In genomic region chr15:40323953-40324937, GRCh38 we compare ENCODE assay signal across 6 cellular contexts.
DNase-seq lines count a peak whose midpoint lies in the region; ATAC-seq and TF ChIP-seq lines count a peak whose summit lies in the region.

No MANE protein-coding gene starts in this region.

- H3K9me3 ChIP-seq in HUES48 (ENCODE audit: control insufficient read depth, insufficient read depth, low read length) (no peaks in the 10 kb centered on the region), parathyroid adenoma (ENCODE audit: control insufficient read depth, low read length) (no peaks in the 10 kb centered on the region)

- H3K9ac ChIP-seq in HUES48 (ENCODE audit: low read depth, low read length), result peak overlapping the region; percentile 46; the same call in 1 of the 2 replicates
- H3K9ac ChIP-seq in parathyroid adenoma, result no peak overlapping the region

- H3K27me3 ChIP-seq in HUES48 (ENCODE audit: control insufficient read depth, insufficient read depth, low read length), result peaks cover 29% of the 10 kb centered on the region
- H3K27me3 ChIP-seq in parathyroid adenoma (ENCODE audit: control insufficient read depth, insufficient read depth, low read length), result no peaks in the 10 kb centered on the region

- no peaks in the 10 kb centered on the region for H3K79me2 ChIP-seq in parathyroid adenoma

- no peak for TF ChIP-seq CTCF in coronary artery (IDR thresholded peaks at IDR 0.05)
- no peak for TF ChIP-seq CTCF in parathyroid adenoma (IDR thresholded peaks at IDR 0.05)

- no peak for DNase-seq in coronary artery (ENCODE audit: low spot score)
- DNase-seq in NCI-H1436 treated with DMSO at 0.1 percent for 48 hours (lab: John Stamatoyannopoulos, UW), result no peak

- H3K4me3 ChIP-seq in HUES48 (ENCODE audit: low read depth, low read length) (peak overlapping the region; percentile 74), coronary artery (peak overlapping the region; percentile 98), parathyroid adenoma (ENCODE audit: low read depth, low read length) (peak overlapping the region; percentile 51)

- H3K27ac ChIP-seq in HUES48 (ENCODE audit: low read depth, low read length) (no peak overlapping the region), coronary artery (peak overlapping the region; percentile 95 to 98), parathyroid adenoma (no peak overlapping the region)

- ATAC-seq in GM19023 (IDR thresholded peaks at IDR 0.05; ENCODE audit: unreplicated experiment) (peak; percentile 11), GM19467 (IDR thresholded peaks at IDR 0.05; ENCODE audit: unreplicated experiment) (no peak)

- H3K4me2 ChIP-seq in parathyroid adenoma (ENCODE audit: low read length), result peak overlapping the region; percentile 78

- H3K36me3 ChIP-seq in HUES48 (ENCODE audit: control insufficient read depth, insufficient read depth, low read length), result no peaks in the 10 kb centered on the region
- no peaks in the 10 kb centered on the region for H3K36me3 ChIP-seq in parathyroid adenoma (ENCODE audit: control insufficient read depth, insufficient read depth, low read length)

- H2AFZ ChIP-seq in parathyroid adenoma, result peak overlapping the region; percentile 50

- peaks cover 59% of the 10 kb centered on the region for H3K4me1 ChIP-seq in HUES48 (ENCODE audit: control insufficient read depth, insufficient read depth, low read length)
- H3K4me1 ChIP-seq in parathyroid adenoma, result peaks cover 3% of the 10 kb centered on the region

Comparison
In these comparisons a context has a peak if more than half of its experiments do, and no peak if none do; other contexts are left out.
1. H3K27ac ChIP-seq: peak in coronary artery (2 of 2); none in HUES48 (single experiment) and parathyroid adenoma (single experiment).
2. Peak in every context shown above with its lines, with median percentiles within 50 percentile points of each other: H3K4me3 ChIP-seq.